Comparison of ENCODE assay signal across 21 cellular contexts in genomic region chr1:12717301-12717838, GRCh38. TPM values are rescaled to one million over a fixed set of nuclear protein-coding genes. Genes with fewer than 3 reads are reported as not detected.
DNase-seq lines count a peak whose midpoint lies in the region; FAIRE-seq and TF ChIP-seq lines count a peak whose summit lies in the region.
"Had no signal": no experiment of that assay in that cellular context is flagged by ENCODE, and none has a peak within 500 bp of the region (broad histone marks: within the 10 kb centered on the region; RNA-seq: fewer than 3 reads in every experiment).

No MANE protein-coding gene starts in this region.

- H3K23ac ChIP-seq in H9 (ENCODE audit: insufficient read length, low read depth, low read length) (no peak overlapping the region), H1 (ENCODE audit: insufficient read length) (no peak overlapping the region)

- POLR2A ChIA-PET in H1 (lab: Charles Lee; ENCODE audit: partially characterized antibody): interaction anchor here (1.4 kb wide), 1 partner anchor 118 kb away, joined by 3 read pairs; no protein-coding TSS in a partner anchor

- H3K27ac ChIP-seq in H9 (ENCODE audit: insufficient read length, low read depth, low read length): peak overlapping the region; percentile 41
- no peak overlapping the region for H3K27ac ChIP-seq in H1 (ENCODE audit: low read depth, low read length)
- H3K27ac ChIP-seq in iPS-20b (ENCODE audit: low read length): peak overlapping the region; percentile 12
- H3K27ac ChIP-seq: A549, C4-2B, GM23248 had no signal

- H3K18ac ChIP-seq in H9 (ENCODE audit: insufficient read length, low read depth, low read length) (no peak overlapping the region), H1 (ENCODE audit: extremely low read depth, low read length) (0 out of 2 replicates have a peak overlapping the region, but pooled peaks have one; percentile 63)

- no peak overlapping the region; a peak in 1 of 5 replicates for H3K4me3 Mint-ChIP-seq in H9
- H3K4me3 Mint-ChIP-seq: CD8-positive, alpha-beta T cell; IgD-negative memory B cell had no signal

- H2BK20ac ChIP-seq in H9 (ENCODE audit: low read depth, low read length, poor library complexity, severe bottlenecking) (no peak overlapping the region), H1 (ENCODE audit: low read length) (peak overlapping the region; percentile 9; the same call in 1 of the 2 replicates)

- no peak overlapping the region for H3K4ac ChIP-seq in H9 (ENCODE audit: low read depth, low read length)
- peak overlapping the region; percentile 44 for H3K4ac ChIP-seq in H1 (replicated peaks; ENCODE audit: insufficient read length, low read depth, low read length)

- H3K79me2 ChIP-seq in H9 (ENCODE audit: insufficient read depth, low read length): no peaks in the 10 kb centered on the region
- no peaks in the 10 kb centered on the region for H3K79me2 ChIP-seq in H1 (ENCODE audit: control insufficient read depth in 1 of 2, insufficient read depth in 2 of 2, low read length in 2 of 2)

- TF ChIP-seq POLR2A in H1 (IDR thresholded peaks at IDR 0.05; ENCODE audit: control extremely low read depth in 1 of 2, low read depth in 2 of 2, low read length in 2 of 2): no peak

- H3K4me1 Mint-ChIP-seq in H9: peaks cover 66 to 75% of the 10 kb centered on the region in 2 experiments
- H3K4me1 Mint-ChIP-seq: IgD-negative memory B cell had no signal

- H3K36me3 Mint-ChIP-seq in H9 (ENCODE audit: insufficient read depth in 1 of 3, low read depth in 3 of 3): no peaks in the 10 kb centered on the region
- H3K36me3 Mint-ChIP-seq: CD8-positive, alpha-beta T cell; IgD-negative memory B cell had no signal

- no peak for FAIRE-seq in H1 (lab: Jason Lieb, UNC)
- FAIRE-seq: A549, D721Med, GM18507, HTR-8/SVneo had no signal

- peak overlapping the region in 1 of 4 experiments; percentile 12; a peak in 1 of 8 replicates for H3K4me3 ChIP-seq in H1 (ENCODE audit: extremely low read depth in 1 of 4, insufficient read depth in 2 of 4, low read depth in 3 of 4, low read length in 4 of 4)
- H3K4me3 ChIP-seq in iPS-20b (ENCODE audit: low read length): peak overlapping the region; percentile 19; the same call in 1 of the 2 replicates
- H3K4me3 ChIP-seq: A549, GM23248 had no signal

- TF ChIP-seq EP300 in H1 (IDR thresholded peaks at IDR 0.05; ENCODE audit: borderline replicate concordance in 1 of 2, low read depth in 2 of 2, low read length in 2 of 2): no peak

- H4K5ac ChIP-seq in H9 (ENCODE audit: insufficient read length, low read depth, low read length) (peak overlapping the region; percentile 44), H1 (ENCODE audit: insufficient read length, low read depth, low read length) (no peak overlapping the region)

- H2AFZ ChIP-seq in H9 (ENCODE audit: low read length) (no peak overlapping the region), H1 (ENCODE audit: low read length) (no peak overlapping the region)
- H2AFZ ChIP-seq: GM23248 had no signal

- H2BK120ac ChIP-seq in H9 (ENCODE audit: low read depth, low read length, poor library complexity, severe bottlenecking) (no peak overlapping the region), H1 (replicated peaks; ENCODE audit: low read depth, low read length) (peak overlapping the region; percentile 76)

- H3K56ac ChIP-seq in H9 (ENCODE audit: insufficient read length, low read depth, low read length) (no peak overlapping the region), H1 (replicated peaks; ENCODE audit: insufficient read length, low read depth, low read length) (no peak overlapping the region)

- CTCF ChIA-PET in H1 (lab: Charles Lee; ENCODE audit: partially characterized antibody): interaction anchor here (1.0 to 1.5 kb wide), 3 partner anchors 14 to 43 kb away, joined by 3 to 6 read pairs (median 3); no protein-coding TSS in a partner anchor

- H4K20me1 ChIP-seq in H9 (ENCODE audit: control insufficient read depth, insufficient read depth, insufficient read length) (no peaks in the 10 kb centered on the region), H1 (replicated peaks in 1 of 2; ENCODE audit: control insufficient read depth in 1 of 2, insufficient read depth in 2 of 2, low read length in 2 of 2) (no peaks in the 10 kb centered on the region)

- H3K27ac Mint-ChIP-seq in H9: peak overlapping the region; percentile 52 to 97 (median 53); a peak in 6 of 7 replicates
- H3K27ac Mint-ChIP-seq: CD8-positive, alpha-beta T cell; IgD-negative memory B cell had no signal

- no peaks in the 10 kb centered on the region for H3K9me3 Mint-ChIP-seq in H9
- H3K9me3 Mint-ChIP-seq: CD8-positive, alpha-beta T cell; IgD-negative memory B cell had no signal

- H4K91ac ChIP-seq in H9 (ENCODE audit: insufficient read length, low read depth, low read length) (no peak overlapping the region), H1 (replicated peaks; ENCODE audit: insufficient read length, low read length) (peak overlapping the region; percentile 25)

- peak; percentile 41 for DNase-seq in H9
- no peak for DNase-seq in H1 (ENCODE audit: low read depth in 1 of 2, low spot score in 2 of 2)
- DNase-seq in GOT3 (lab: John Stamatoyannopoulos, UW): no peak
- no peak for DNase-seq in GM13976 (ENCODE audit: low spot score)
- no peak for DNase-seq in NCI-H2171 treated with DMSO at 0.1 percent for 48 hours (lab: John Stamatoyannopoulos, UW)
- no peak for DNase-seq in activated CD4-positive, CD25-positive, alpha-beta regulatory T cell (lab: John Stamatoyannopoulos, UW)
- DNase-seq: BE2C; CD8-positive, alpha-beta T cell; COR-L47; DMS153; DMS79 treated with DMSO at 0.1 percent for 48 hours; GM23248; KG1 had no signal

- H3K9ac ChIP-seq in H9 (ENCODE audit: extremely low read depth, insufficient read length, low read length): no peak overlapping the region
- H3K9ac ChIP-seq in H1 (replicated peaks in 1 of 4; ENCODE audit: extremely low read depth in 1 of 4, low read depth in 3 of 4, low read length in 3 of 4): no peak overlapping the region
- H3K9ac ChIP-seq in iPS-20b (ENCODE audit: low read depth, low read length): no peak overlapping the region
- H3K9ac ChIP-seq: GM23248 had no signal

- peaks cover 20% of the 10 kb centered on the region; the same call in 1 of the 2 replicates for H3K4me1 ChIP-seq in H9 (ENCODE audit: insufficient read depth, low read length)
- H3K4me1 ChIP-seq in H1 (replicated peaks in 1 of 4; ENCODE audit: control insufficient read depth in 3 of 4, insufficient read depth in 4 of 4, low read length in 3 of 4): peaks cover 9 to 32% (median 28%) of the 10 kb centered on the region in 4 experiments
- peaks cover 47% of the 10 kb centered on the region for H3K4me1 ChIP-seq in iPS-20b (ENCODE audit: insufficient read depth, low read length)
- H3K4me1 ChIP-seq: A549, BE2C had no signal

- H3K27me3 Mint-ChIP-seq in H9 (ENCODE audit: low read depth): peaks cover 3% of the 10 kb centered on the region; the same call in 1 of the 2 replicates

- H3K9me3 ChIP-seq in H9 (ENCODE audit: control insufficient read depth, low read depth, low read length): no peaks in the 10 kb centered on the region
- H3K9me3 ChIP-seq in H1 (ENCODE audit: insufficient read depth in 2 of 2, low read depth in 1 of 2, low read length in 1 of 2): no peaks in the 10 kb centered on the region
- no peaks in the 10 kb centered on the region for H3K9me3 ChIP-seq in iPS-20b (ENCODE audit: insufficient read depth, low read depth, low read length)
- H3K9me3 ChIP-seq: A549, BE2C had no signal

- H3K23me2 ChIP-seq in H9 (ENCODE audit: insufficient read length, low read depth, low read length, poor library complexity, severe bottlenecking) (no peaks in the 10 kb centered on the region), H1 (ENCODE audit: low read depth, low read length) (peaks cover 3% of the 10 kb centered on the region; the same call in 1 of the 2 replicates)

- no peak for TF ChIP-seq RAD21 in H1 (IDR thresholded peaks at IDR 0.05 in 1 of 2, conservative IDR thresholded peaks at IDR 0.05 in 1 of 2; ENCODE audit: low read depth in 2 of 2, low read length in 2 of 2)

- H2BK12ac ChIP-seq in H9 (ENCODE audit: insufficient read length, low read depth, low read length) (peak overlapping the region; percentile 33), H1 (ENCODE audit: low read depth, low read length) (0 out of 2 replicates have a peak overlapping the region, but pooled peaks have one; percentile 18)

- H3K27me3 ChIP-seq in H9 (ENCODE audit: insufficient read depth, low read length) (no peaks in the 10 kb centered on the region), H1 (replicated peaks in 1 of 4; ENCODE audit: control insufficient read depth in 3 of 4, extremely low read depth in 1 of 4, insufficient read depth in 3 of 4, low read length in 3 of 4) (no peaks in the 10 kb centered on the region), iPS-20b (ENCODE audit: insufficient read depth, low read length) (no peaks in the 10 kb centered on the region)
- H3K27me3 ChIP-seq: BE2C had no signal

- H2AK5ac ChIP-seq in H9 (ENCODE audit: insufficient read length, low read length): no peak overlapping the region
- no peak overlapping the region for H2AK5ac ChIP-seq in H1 (ENCODE audit: low read depth, low read length)

- no peak overlapping the region for H3T11ph ChIP-seq in H9 (ENCODE audit: low read length)

- in situ Hi-C loops in GM13976 (cut with MboI; ENCODE audit: low sequenced_read_pairs, unreplicated experiment): no loop called here

- H2BK15ac ChIP-seq in H9 (ENCODE audit: low read depth, low read length) (no peak overlapping the region), H1 (ENCODE audit: low read length) (peak overlapping the region; percentile 32; the same call in 1 of the 2 replicates)

- TF ChIP-seq CTCF in H9 (conservative IDR thresholded peaks at IDR 0.05) (no peak), H1 (IDR thresholded peaks at IDR 0.05; ENCODE audit: control extremely low read depth in 1 of 3, insufficient read depth in 1 of 3, low read depth in 1 of 3, low read length in 3 of 3) (no peak), GM13976 (IDR thresholded peaks at IDR 0.05; ENCODE audit: borderline replicate concordance, control extremely low read depth, extremely low read depth, insufficient read depth, missing control alignments) (no peak)

- no peaks in the 10 kb centered on the region for H3K36me3 ChIP-seq in H1 (ENCODE audit: control insufficient read depth in 2 of 4, insufficient read depth in 4 of 4, low read length in 3 of 4)
- no peaks in the 10 kb centered on the region for H3K36me3 ChIP-seq in iPS-20b (ENCODE audit: insufficient read depth, low read depth, low read length)
- H3K36me3 ChIP-seq: BE2C had no signal

- WGBS in H9 (ENCODE audit: extremely low coverage, insufficient read length, low lambda C conversion rate): no CpG with 5 or more reads among the region's 7 CpGs
- 27% methylated on average over 7 of the region's 7 CpGs; no CpG with 5 or more reads in 1 of the 2 experiments for WGBS in H1 (ENCODE audit: extremely low coverage in 1 of 2, insufficient coverage in 1 of 2, insufficient read length in 1 of 2, insufficient replicate concordance in 2 of 2, low coverage in 1 of 2, low lambda C conversion rate in 2 of 2, missing lambda C conversion rate in 1 of 2), 2 experiments

- H3K4me2 ChIP-seq in H9 (ENCODE audit: insufficient read depth, insufficient read length, low read length) (peak overlapping the region; percentile 36), H1 (ENCODE audit: insufficient read depth in 1 of 2, low read depth in 2 of 2, low read length in 2 of 2) (peak overlapping the region; percentile 41 to 49)
- H3K4me2 ChIP-seq: A549 had no signal

- no peaks in the 10 kb centered on the region for H3K79me1 ChIP-seq in H9 (ENCODE audit: insufficient read depth, low read depth, low read length, poor library complexity, severe bottlenecking)
- no peaks in the 10 kb centered on the region for H3K79me1 ChIP-seq in H1 (ENCODE audit: low read depth, low read length)

- H2BK5ac ChIP-seq in H9 (ENCODE audit: insufficient read length, low read length) (no peak overlapping the region), H1 (ENCODE audit: low read depth, low read length) (peak overlapping the region; percentile 85; the same call in 1 of the 2 replicates)

- H3K14ac ChIP-seq in H9 (ENCODE audit: insufficient read depth, low read length): no peak overlapping the region; the same call in 1 of the 2 replicates
- no peak overlapping the region for H3K14ac ChIP-seq in H1 (ENCODE audit: insufficient read length)

- H4K8ac ChIP-seq in H9 (replicated peaks; ENCODE audit: insufficient read length, low read depth, low read length) (no peak overlapping the region), H1 (ENCODE audit: extremely low read depth, insufficient read depth, low read length) (no peak overlapping the region)

RNA-seq across cellular contexts. Expression of gene AADACL3, which starts 1.5 kb away (rescaled TPM):
- 0.22 and 0.35 TPM in 2 replicates for total RNA-seq in H9 (2021)
- 2.3 and 2.4 TPM in 2 replicates for total RNA-seq in H1 (2021; fragmentation: NEBNext Ultra II Directional; extraction: Animal tissue kit (Norgen Biotek cat#: 25700))
- 0.33 and 0.52 TPM in 2 replicates for polyA plus RNA-seq in H1 (2011; rRNA removed)
- 0.62 TPM for polyA plus RNA-seq in H1 (2011; cell fraction: cytosol; rRNA removed)
- 0.76 TPM for polyA plus RNA-seq in H1 (2011; cell fraction: nucleus; rRNA removed)
- polyA plus RNA-seq in H1 (2012, experiment 1 of 2): 0.37 to 0.64 TPM (median 0.53 TPM) in 4 replicates
- 0.17 TPM for polyA plus RNA-seq in H1 (2012, experiment 2 of 2)
- 1.8 TPM for polyA plus RNA-seq in H1 (2013, experiment 1 of 2)
- polyA plus RNA-seq in H1 (2013, experiment 2 of 2): 2.1 TPM
- polyA minus RNA-seq in H1 (2011; rRNA and poly(A)+ RNA removed): 1.8 TPM in 2 replicates
- polyA minus RNA-seq in H1 (2011; cell fraction: cytosol; rRNA and poly(A)+ RNA removed): 0.37 TPM
- 2.1 TPM for polyA minus RNA-seq in H1 (2011; cell fraction: nucleus; rRNA and poly(A)+ RNA removed)
- total RNA-seq: CD8-positive, alpha-beta T cell; GM23248 had no signal
- polyA plus RNA-seq: A549, AG04450, GM23248, IgD-negative memory B cell had no signal

RNA-seq across cellular contexts. Expression of gene CFAP107, which starts 28.6 kb away (rescaled TPM):
- total RNA-seq in H9 (2021): not detected in 2 replicates
- not detected in 2 replicates for total RNA-seq in H1 (2021; fragmentation: NEBNext Ultra II Directional; extraction: Animal tissue kit (Norgen Biotek cat#: 25700))
- polyA plus RNA-seq in H1 (2011; rRNA removed): 0.13 and 0.23 TPM in 2 replicates
- not detected for polyA plus RNA-seq in H1 (2011; cell fraction: cytosol; rRNA removed)
- 0.13 TPM for polyA plus RNA-seq in H1 (2011; cell fraction: nucleus; rRNA removed)
- 0.18 TPM in 1 of 4 replicates, not detected in the others for polyA plus RNA-seq in H1 (2012, experiment 1 of 2)
- polyA plus RNA-seq in H1 (2012, experiment 2 of 2): not detected
- 0.16 TPM for polyA plus RNA-seq in H1 (2013, experiment 1 of 2)
- 0.13 TPM for polyA plus RNA-seq in H1 (2013, experiment 2 of 2)
- not detected in 2 replicates for polyA minus RNA-seq in H1 (2011; rRNA and poly(A)+ RNA removed)
- not detected for polyA minus RNA-seq in H1 (2011; cell fraction: cytosol; rRNA and poly(A)+ RNA removed)
- polyA minus RNA-seq in H1 (2011; cell fraction: nucleus; rRNA and poly(A)+ RNA removed): not detected
- total RNA-seq: CD8-positive, alpha-beta T cell; GM23248 had no signal
- polyA plus RNA-seq: A549, AG04450, GM23248, IgD-negative memory B cell had no signal

RNA-seq across cellular contexts. Expression of gene PRAMEF12, which starts 56.2 kb away (rescaled TPM):
- not detected in 2 replicates for total RNA-seq in H9 (2021)
- not detected in 2 replicates for total RNA-seq in H1 (2021; fragmentation: NEBNext Ultra II Directional; extraction: Animal tissue kit (Norgen Biotek cat#: 25700))
- not detected in 2 replicates for polyA plus RNA-seq in H1 (2011; rRNA removed)
- not detected for polyA plus RNA-seq in H1 (2011; cell fraction: cytosol; rRNA removed)
- not detected for polyA plus RNA-seq in H1 (2011; cell fraction: nucleus; rRNA removed)
- 0.09 TPM in 1 of 4 replicates, not detected in the others for polyA plus RNA-seq in H1 (2012, experiment 1 of 2)
- polyA plus RNA-seq in H1 (2012, experiment 2 of 2): not detected
- not detected for polyA plus RNA-seq in H1 (2013, experiment 1 of 2)
- polyA plus RNA-seq in H1 (2013, experiment 2 of 2): not detected
- not detected in 2 replicates for polyA minus RNA-seq in H1 (2011; rRNA and poly(A)+ RNA removed)
- polyA minus RNA-seq in H1 (2011; cell fraction: cytosol; rRNA and poly(A)+ RNA removed): not detected
- polyA minus RNA-seq in H1 (2011; cell fraction: nucleus; rRNA and poly(A)+ RNA removed): not detected
- total RNA-seq: CD8-positive, alpha-beta T cell; GM23248 had no signal
- polyA plus RNA-seq: A549, AG04450, GM23248, IgD-negative memory B cell had no signal
